ENCODE assay signal across 25 cellular contexts in the genomic region with DNA sequence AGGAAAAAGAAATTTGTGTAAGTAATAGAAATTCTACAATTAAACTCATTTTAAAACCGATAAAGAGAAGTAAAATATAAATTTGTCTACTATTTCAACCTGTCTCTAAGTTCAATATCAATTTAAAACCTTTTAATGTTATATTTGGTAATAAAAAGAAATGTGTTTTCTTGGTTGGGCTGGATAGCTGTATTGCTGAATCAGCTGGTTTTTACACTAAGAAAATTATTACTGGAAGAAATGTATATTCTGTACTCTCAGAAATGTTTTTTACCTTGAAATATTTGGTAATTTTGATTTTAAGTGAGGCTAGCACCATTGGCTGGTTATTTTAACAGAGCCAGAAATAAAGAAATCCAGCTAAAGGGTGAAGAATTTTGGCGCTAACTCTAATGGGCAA.
DNase-seq lines count a peak whose midpoint lies in the region; ATAC-seq, FAIRE-seq and TF ChIP-seq lines count a peak whose summit lies in the region.
"Had no signal": no experiment of that assay in that cellular context is flagged by ENCODE, and none has a peak within 500 bp of the region (broad histone marks: within the 10 kb centered on the region; RNA-seq: fewer than 3 reads in every experiment).

No MANE protein-coding gene starts in this region.

- no peaks in the 10 kb centered on the region for H3K36me3 ChIP-seq in HepG2 (replicated peaks in 1 of 2; ENCODE audit: control insufficient read depth in 1 of 2, insufficient read depth in 2 of 2, low read length in 2 of 2)
- H3K36me3 ChIP-seq in right lobe of liver = no peaks in the 10 kb centered on the region
- no peaks in the 10 kb centered on the region for H3K36me3 ChIP-seq in K562 (ENCODE audit: control insufficient read depth, insufficient read depth, low read length)
- H3K36me3 ChIP-seq: BE2C, BLaER1 had no signal

- no peaks in the 10 kb centered on the region for H3K27me3 ChIP-seq in HepG2 (ENCODE audit: control insufficient read depth in 1 of 2, insufficient read depth in 2 of 2, low read length in 2 of 2)
- no peaks in the 10 kb centered on the region for H3K27me3 ChIP-seq in right lobe of liver
- no peaks in the 10 kb centered on the region for H3K27me3 ChIP-seq in K562 (ENCODE audit: control insufficient read depth in 2 of 2, insufficient read depth in 2 of 2, low read length in 2 of 2)
- H3K27me3 ChIP-seq: BE2C, BLaER1 had no signal

- peaks cover 13% of the 10 kb centered on the region for H3K36me3 Mint-ChIP-seq in glutamatergic neuron (ENCODE audit: unreplicated experiment)
- H3K36me3 Mint-ChIP-seq: CD14-positive monocyte; CD4-positive, alpha-beta memory T cell; CD4-positive, CD25-positive, alpha-beta regulatory T cell; CD8-positive, alpha-beta memory T cell had no signal

- no peak for DNase-seq in HepG2 (ENCODE audit: low spot score)
- DNase-seq in right lobe of liver = no peak
- no peak for DNase-seq in K562 (ENCODE audit: extremely low read depth in 1 of 4, low spot score in 3 of 4)
- DNase-seq in NCI-H2171 treated with DMSO at 0.1 percent for 48 hours (lab: John Stamatoyannopoulos, UW) = no peak
- no peak for DNase-seq in glutamatergic neuron
- DNase-seq: ACHN; BE2C; C1 segment of cervical spinal cord; CD4-positive, alpha-beta memory T cell; CD4-positive, CD25-positive, alpha-beta regulatory T cell; CD8-positive, alpha-beta memory T cell; COR-L47; DMS 273 treated with DMSO at 0.1 percent for 48 hours; DMS153; DMS53; DMS79; DND-41; EL; GDM1 had no signal

- H3K27ac Mint-ChIP-seq in glutamatergic neuron (ENCODE audit: unreplicated experiment) = no peak overlapping the region
- H3K27ac Mint-ChIP-seq: CD14-positive monocyte; CD4-positive, alpha-beta memory T cell; CD4-positive, CD25-positive, alpha-beta regulatory T cell; CD8-positive, alpha-beta memory T cell had no signal

- H3K9me3 Mint-ChIP-seq in glutamatergic neuron (ENCODE audit: unreplicated experiment) = peaks cover 2% of the 10 kb centered on the region

- H3K4me1 ChIP-seq in HepG2 (ENCODE audit: insufficient read depth, low read length) (no peaks in the 10 kb centered on the region), right lobe of liver (no peaks in the 10 kb centered on the region), K562 (replicated peaks in 1 of 2; ENCODE audit: control insufficient read depth in 2 of 2, insufficient read depth in 2 of 2, low read length in 2 of 2) (no peaks in the 10 kb centered on the region)
- H3K4me1 ChIP-seq: BE2C, BLaER1 had no signal

- H3K9ac ChIP-seq in HepG2 (ENCODE audit: insufficient read depth, low read depth, low read length) = no peak overlapping the region
- H3K9ac ChIP-seq in K562 (ENCODE audit: insufficient read depth in 1 of 2, low read depth in 2 of 2, low read length in 2 of 2) = no peak overlapping the region
- H3K9ac ChIP-seq: BLaER1 had no signal

- H3K4me1 Mint-ChIP-seq in glutamatergic neuron (ENCODE audit: low read depth, unreplicated experiment) = no peaks in the 10 kb centered on the region
- H3K4me1 Mint-ChIP-seq: CD14-positive monocyte; CD4-positive, alpha-beta memory T cell; CD4-positive, CD25-positive, alpha-beta regulatory T cell; CD8-positive, alpha-beta memory T cell had no signal

- CTCF ChIA-PET in HepG2 (lab: Yijun Ruan, JAX; ENCODE audit: low intra/inter-chr PET ratio, low total read pairs) (no interaction called here), K562 (lab: Yijun Ruan, JAX; ENCODE audit: low intra/inter-chr PET ratio) (no interaction called here)

- FAIRE-seq in HepG2 (lab: Jason Lieb, UNC) (no peak), K562 (lab: Jason Lieb, UNC) (no peak)
- FAIRE-seq: GM12878, GM12892, GM18507 had no signal

- no peak for ATAC-seq in HepG2
- no peak for ATAC-seq in right lobe of liver
- no peak for ATAC-seq in K562
- ATAC-seq: GM12878 had no signal

- H3K27ac ChIP-seq in HepG2 (ENCODE audit: extremely low read length, insufficient read depth, low read length) (no peak overlapping the region), right lobe of liver (no peak overlapping the region), K562 (ENCODE audit: extremely low read depth, low read depth, low read length) (no peak overlapping the region)
- H3K27ac ChIP-seq: 22Rv1, BLaER1 had no signal

- no peak overlapping the region for H3K4me2 ChIP-seq in HepG2 (ENCODE audit: low read depth, low read length)
- no peak overlapping the region for H3K4me2 ChIP-seq in K562 (ENCODE audit: insufficient read depth, low read length)
- H3K4me2 ChIP-seq: BLaER1 had no signal

- H4K20me1 ChIP-seq in HepG2 (ENCODE audit: insufficient read depth, low read length) (no peaks in the 10 kb centered on the region), K562 (replicated peaks; ENCODE audit: control insufficient read depth, insufficient read depth, low read length) (no peaks in the 10 kb centered on the region)
- H4K20me1 ChIP-seq: BLaER1 had no signal

- 3% methylated on average over 2 of the region's 2 CpGs for WGBS in HepG2 (ENCODE audit: low lambda C conversion rate)
- 59% methylated on average over 2 of the region's 2 CpGs for WGBS in right lobe of liver (ENCODE audit: insufficient coverage, low coverage, low lambda C conversion rate, missing lambda C conversion rate)
- WGBS in K562 (ENCODE audit: insufficient coverage, low coverage, missing lambda C conversion rate) = 0% methylated on average over 2 of the region's 2 CpGs

- no peak overlapping the region for H3K4me3 Mint-ChIP-seq in glutamatergic neuron (ENCODE audit: unreplicated experiment)
- H3K4me3 Mint-ChIP-seq: CD14-positive monocyte; CD4-positive, alpha-beta memory T cell; CD4-positive, CD25-positive, alpha-beta regulatory T cell; CD8-positive, alpha-beta memory T cell had no signal

- TF ChIP-seq RAD21 in HepG2 (CRISPR knock-in tag; IDR thresholded peaks at IDR 0.05) (no peak), K562 (CRISPR knock-in tag; conservative IDR thresholded peaks at IDR 0.05 in 1 of 2, IDR thresholded peaks at IDR 0.05 in 1 of 2) (no peak)

- POLR2A ChIA-PET in HepG2 (lab: Yijun Ruan, JAX) = no interaction called here
- POLR2A ChIA-PET in K562 (lab: Yijun Ruan, JAX) = no interaction called here

- H2AFZ ChIP-seq in HepG2 (ENCODE audit: low read length) (no peak overlapping the region), K562 (ENCODE audit: low read depth, low read length) (no peak overlapping the region)

- TF ChIP-seq POLR2A in HepG2 (IDR thresholded peaks at IDR 0.05; ENCODE audit: insufficient read depth in 1 of 2, low read depth in 2 of 2, low read length in 2 of 2) (no peak), right lobe of liver (IDR thresholded peaks at IDR 0.05) (no peak), K562 (conservative IDR thresholded peaks at IDR 0.05) (no peak)

- in situ Hi-C loops in HepG2 (cut with HindIII; ENCODE audit: extremely low pct_ligation_motif_present, low pct_unique_long_range_greater_than_20kb) (no loop called here), K562 (cut with MboI) (no loop called here)

- H3K27me3 Mint-ChIP-seq in glutamatergic neuron (ENCODE audit: unreplicated experiment) = no peaks in the 10 kb centered on the region
- H3K27me3 Mint-ChIP-seq: CD4-positive, alpha-beta memory T cell; CD4-positive, CD25-positive, alpha-beta regulatory T cell; CD8-positive, alpha-beta memory T cell had no signal

- H3K4me3 ChIP-seq in HepG2 (replicated peaks in 1 of 3; ENCODE audit: insufficient read depth in 1 of 3, low read depth in 2 of 3, low read length in 3 of 3) = no peak overlapping the region
- H3K4me3 ChIP-seq in right lobe of liver = no peak overlapping the region
- H3K4me3 ChIP-seq in K562 = no peak overlapping the region
- H3K4me3 ChIP-seq: BLaER1, GM12878 had no signal

- BruUV-seq in HepG2 (replicated peaks; lab: Mats Ljungman, UMichigan) (no TSS peak), K562 (replicated peaks; lab: Mats Ljungman, UMichigan) (no TSS peak)

- H3K79me2 ChIP-seq in HepG2 (ENCODE audit: insufficient read depth, low read length) = no peaks in the 10 kb centered on the region
- H3K79me2 ChIP-seq in K562 (ENCODE audit: control insufficient read depth, insufficient read depth, low read length) = no peaks in the 10 kb centered on the region

- no peak for TF ChIP-seq EP300 in HepG2 (IDR thresholded peaks at IDR 0.05; ENCODE audit: low read depth in 2 of 2, low read length in 2 of 2)
- no peak for TF ChIP-seq EP300 in HepG2 (CRISPR knock-in tag; IDR thresholded peaks at IDR 0.05; ENCODE audit: borderline replicate concordance)
- no peak for TF ChIP-seq EP300 in K562 (IDR thresholded peaks at IDR 0.05; ENCODE audit: low read length)

- intact Hi-C loops in HepG2 (cut with micrococcal nuclease; ENCODE audit: unreplicated experiment) (no loop called here), right lobe of liver (cut with DNase I) (no loop called here), K562 (cut with micrococcal nuclease) (no loop called here)

- no peak for TF ChIP-seq CTCF in HepG2 (CRISPR knock-in tag; IDR thresholded peaks at IDR 0.05)
- TF ChIP-seq CTCF in right lobe of liver (IDR thresholded peaks at IDR 0.05) = no peak
- TF ChIP-seq CTCF in K562 (IDR thresholded peaks at IDR 0.05 in 2 of 3, conservative IDR thresholded peaks at IDR 0.05 in 1 of 3; ENCODE audit: insufficient read depth in 2 of 3, low read depth in 1 of 3, low read length in 3 of 3) = no peak
- TF ChIP-seq CTCF in glutamatergic neuron (IDR thresholded peaks at IDR 0.05; ENCODE audit: partially characterized antibody, unreplicated experiment) = no peak

- no peaks in the 10 kb centered on the region for H3K9me1 ChIP-seq in K562 (ENCODE audit: control insufficient read depth, insufficient read depth, low read length)

- peaks cover 23% of the 10 kb centered on the region for H3K9me3 ChIP-seq in HepG2 (ENCODE audit: low read length)
- no peaks in the 10 kb centered on the region for H3K9me3 ChIP-seq in right lobe of liver
- no peaks in the 10 kb centered on the region; the same call in 1 of the 2 replicates for H3K9me3 ChIP-seq in K562 (replicated peaks; ENCODE audit: control insufficient read depth, insufficient read depth, low read depth, low read length)
- H3K9me3 ChIP-seq: BE2C had no signal

TF ChIP-seq in HepG2, 621 proteins besides CTCF, POLR2A, EP300 and RAD21 (continues in another document):
- TF ChIP-seq MAFK (conservative IDR thresholded peaks at IDR 0.05 in 1 of 2, IDR thresholded peaks at IDR 0.05 in 1 of 2; ENCODE audit: low read length in 2 of 2) (peak; percentile 92 to 97), FOXO1 (CRISPR knock-in tag; IDR thresholded peaks at IDR 0.05) (no peak), HCFC1 (IDR thresholded peaks at IDR 0.05; ENCODE audit: low read depth, low read length) (no peak), MAFF (IDR thresholded peaks at IDR 0.05; ENCODE audit: low read depth, low read length) (peak; percentile 95), NFYC (CRISPR knock-in tag; IDR thresholded peaks at IDR 0.05) (no peak), ZFP41 (CRISPR knock-in tag; IDR thresholded peaks at IDR 0.05; ENCODE audit: borderline replicate concordance) (no peak)

TF ChIP-seq in K562, 482 proteins besides CTCF, POLR2A, EP300 and RAD21 (continues in another document):
- no peak for TF ChIP-seq PURB (CRISPR knock-in tag; IDR thresholded peaks at IDR 0.05; ENCODE audit: low read depth)
- TF ChIP-seq ZNF316 (IDR thresholded peaks at IDR 0.05) = peak; percentile 72
- TF ChIP-seq MAFG (tag; conservative IDR thresholded peaks at IDR 0.05) = peak; percentile 41; the same call in 1 of the 2 replicates
- TF ChIP-seq MAFF (IDR thresholded peaks at IDR 0.05; ENCODE audit: low read length) = peak; percentile 76
- TF ChIP-seq TGIF2 (CRISPR knock-in tag; IDR thresholded peaks at IDR 0.05) = no peak
- peak; percentile 79 for TF ChIP-seq MAFK (IDR thresholded peaks at IDR 0.05; ENCODE audit: low read length)
